12 cellular contexts compared by ENCODE assay signal in genomic region chr11:131580466-131580865, GRCh38.
"Had no signal": no experiment of that assay in that cellular context is flagged by ENCODE, and none has a peak within 500 bp of the region (broad histone marks: within the 10 kb centered on the region; RNA-seq: fewer than 3 reads in every experiment).

No MANE protein-coding gene starts in this region.

- H3K36me3 Mint-ChIP-seq: immature natural killer cell; stimulated activated effector memory CD8-positive, alpha-beta T cell treated with anti-CD3 and anti-CD28 coated beads, Interleukin-12 subunit alpha, Interleukin-12 subunit beta, amount 100 ng/mL, for 72 hours; T-cell had no signal

- H3K9me3 Mint-ChIP-seq: neural crest cell had no signal

- H3K27ac ChIP-seq: ascending aorta, epithelial cell of prostate, pancreas, tibial artery had no signal

- H3K4me1 Mint-ChIP-seq: immature natural killer cell; stimulated activated effector memory CD8-positive, alpha-beta T cell treated with anti-CD3 and anti-CD28 coated beads, Interleukin-12 subunit alpha, Interleukin-12 subunit beta, amount 100 ng/mL, for 72 hours; T-cell had no signal

- DNase-seq: activated naive CD4-positive, alpha-beta T cell treated with Interleukin-2 at 50 U/mL for 16 hours; activated T-cell treated with anti-CD3 and anti-CD28 coated beads for 4 hours; dermis blood vessel endothelial cell; immature natural killer cell; pancreas; T-cell; T-helper 9 cell; tibial artery had no signal

- ATAC-seq: stimulated activated effector memory CD8-positive, alpha-beta T cell treated with anti-CD3 and anti-CD28 coated beads, Interleukin-12 subunit alpha, Interleukin-12 subunit beta, amount 100 ng/mL, for 72 hours; T-cell had no signal

- H3K27ac Mint-ChIP-seq: immature natural killer cell; stimulated activated effector memory CD8-positive, alpha-beta T cell treated with anti-CD3 and anti-CD28 coated beads, Interleukin-12 subunit alpha, Interleukin-12 subunit beta, amount 100 ng/mL, for 72 hours; T-cell had no signal

- H3K4me3 ChIP-seq: ascending aorta, pancreas, tibial artery had no signal

- H3K27me3 ChIP-seq: ascending aorta had no signal

- H3K4me3 Mint-ChIP-seq: immature natural killer cell; neural crest cell; stimulated activated effector memory CD8-positive, alpha-beta T cell treated with anti-CD3 and anti-CD28 coated beads, Interleukin-12 subunit alpha, Interleukin-12 subunit beta, amount 100 ng/mL, for 72 hours; T-cell had no signal
